ENCODE assay signal across 12 cellular contexts in genomic region chr6:167750956-167751358, GRCh38.
DNase-seq lines count a peak whose midpoint lies in the region; ATAC-seq, FAIRE-seq and TF ChIP-seq lines count a peak whose summit lies in the region.
"Had no signal": no experiment of that assay in that cellular context is flagged by ENCODE, and none has a peak within 500 bp of the region (broad histone marks: within the 10 kb centered on the region; RNA-seq: fewer than 3 reads in every experiment).

No MANE protein-coding gene starts in this region.

- intact Hi-C loops in spleen (cut with DNase I; ENCODE audit: low total_unique reads): no loop called here

- DNase-seq in HT-29 (ENCODE audit: low spot score) (peak; percentile 98), bronchial epithelial cell (ENCODE audit: low read depth) (peak; percentile 65), kidney epithelial cell (ENCODE audit: low read depth) (peak; percentile 39), spleen (peak; percentile 74), smooth muscle cell (lab: John Stamatoyannopoulos, UW; ENCODE audit: unreplicated experiment) (no peak)
- DNase-seq in stimulated activated CD4-positive, alpha-beta T cell treated with anti-CD3 and anti-CD28 coated beads, Interleukin-4, amount 100 ng/mL, for 24 hours: no peak
- no peak for DNase-seq in activated CD8-positive, alpha-beta memory T cell treated with anti-CD3 and anti-CD28 coated beads for 24 hours
- DNase-seq: activated B cell treated with CpG ODN at 0.5 μM for 24 hours; activated naive CD4-positive, alpha-beta T cell treated with Interleukin-2 at 50 U/mL for 16 hours; dermis blood vessel endothelial cell had no signal

- H3K79me2 ChIP-seq in smooth muscle cell (ENCODE audit: low read depth): no peaks in the 10 kb centered on the region

- H3K27me3 ChIP-seq in bronchial epithelial cell (ENCODE audit: control insufficient read depth, insufficient read depth, low read length) (no peaks in the 10 kb centered on the region), kidney epithelial cell (ENCODE audit: control insufficient read depth, insufficient read depth, low read length) (no peaks in the 10 kb centered on the region), spleen (replicated peaks in 1 of 7) (peaks cover 0 to 3% (median 0%) of the 10 kb centered on the region in 7 donors), smooth muscle cell (ENCODE audit: low read depth) (no peaks in the 10 kb centered on the region)
- H3K27me3 ChIP-seq: vagina had no signal

- H3K36me3 ChIP-seq in bronchial epithelial cell (ENCODE audit: control insufficient read depth, insufficient read depth, low read length): no peaks in the 10 kb centered on the region
- H3K36me3 ChIP-seq in kidney epithelial cell (ENCODE audit: control insufficient read depth, insufficient read depth, low read length): no peaks in the 10 kb centered on the region
- H3K36me3 ChIP-seq in spleen: no peaks in the 10 kb centered on the region
- H3K36me3 ChIP-seq in smooth muscle cell (ENCODE audit: low read depth): no peaks in the 10 kb centered on the region
- H3K36me3 ChIP-seq: vagina had no signal

- H3K9me3 ChIP-seq in spleen (no peaks in the 10 kb centered on the region), smooth muscle cell (replicated peaks; ENCODE audit: low read depth) (no peaks in the 10 kb centered on the region)
- H3K9me3 ChIP-seq: vagina had no signal

- no peak overlapping the region for H2AFZ ChIP-seq in smooth muscle cell (ENCODE audit: low read depth)

- H3K4me1 ChIP-seq in spleen: peaks cover 0 to 13% (median 6%) of the 10 kb centered on the region in 6 donors
- no peaks in the 10 kb centered on the region for H3K4me1 ChIP-seq in smooth muscle cell (ENCODE audit: low read depth)

- WGBS in spleen, 5 donors: 59 to 81% (median 67%) methylated on average over 4 of the region's 4 CpGs
- 58% methylated on average over 4 of the region's 4 CpGs for WGBS in smooth muscle cell (ENCODE audit: low lambda C conversion rate)

- peak; percentile 66 for FAIRE-seq in bronchial epithelial cell (lab: Jason Lieb, UNC)

- H3K27ac ChIP-seq in spleen (no peak overlapping the region), smooth muscle cell (ENCODE audit: low read depth) (no peak overlapping the region)
- H3K27ac ChIP-seq: vagina had no signal

- no peak overlapping the region for H3K9ac ChIP-seq in smooth muscle cell (ENCODE audit: low read depth)

- H3K4me3 ChIP-seq in bronchial epithelial cell (ENCODE audit: low read depth, low read length): no peak overlapping the region
- H3K4me3 ChIP-seq in kidney epithelial cell (ENCODE audit: low read depth, low read length): no peak overlapping the region
- H3K4me3 ChIP-seq in spleen: no peak overlapping the region
- no peak overlapping the region for H3K4me3 ChIP-seq in smooth muscle cell

- no peak for TF ChIP-seq POLR2A in spleen (IDR thresholded peaks at IDR 0.05)

- H3F3A ChIP-seq in smooth muscle cell (ENCODE audit: low read depth): peaks cover 3% of the 10 kb centered on the region

- TF ChIP-seq CTCF in bronchial epithelial cell (IDR thresholded peaks at IDR 0.05; ENCODE audit: insufficient read depth, low read length, severe bottlenecking) (no peak), kidney epithelial cell (IDR thresholded peaks at IDR 0.05; ENCODE audit: insufficient read depth, low read length, poor library complexity, severe bottlenecking) (no peak), spleen (IDR thresholded peaks at IDR 0.05 in 8 of 11, conservative IDR thresholded peaks at IDR 0.05 in 3 of 11) (no peak), smooth muscle cell (IDR thresholded peaks at IDR 0.05; ENCODE audit: borderline replicate concordance, insufficient read depth, poor library complexity, severe bottlenecking) (no peak)

- no peak for ATAC-seq in GM21723 (IDR thresholded peaks at IDR 0.05; ENCODE audit: unreplicated experiment)

- no peak overlapping the region for H3K4me2 ChIP-seq in smooth muscle cell

- no peaks in the 10 kb centered on the region for H4K20me1 ChIP-seq in smooth muscle cell (ENCODE audit: low read depth)

Comparison
In these comparisons a context has a peak if more than half of its experiments do, and no peak if none do; other contexts are left out.
1. DNase-seq: peak in HT-29 (single experiment), bronchial epithelial cell (single experiment), kidney epithelial cell (single experiment) and spleen (single experiment); none in stimulated activated CD4-positive, alpha-beta T cell treated with anti-CD3 and anti-CD28 coated beads, Interleukin-4, amount 100 ng/mL, for 24 hours (single experiment), smooth muscle cell (single experiment) and activated CD8-positive, alpha-beta memory T cell treated with anti-CD3 and anti-CD28 coated beads for 24 hours (single experiment).